18 cellular contexts compared by ENCODE assay signal in the genomic region with DNA sequence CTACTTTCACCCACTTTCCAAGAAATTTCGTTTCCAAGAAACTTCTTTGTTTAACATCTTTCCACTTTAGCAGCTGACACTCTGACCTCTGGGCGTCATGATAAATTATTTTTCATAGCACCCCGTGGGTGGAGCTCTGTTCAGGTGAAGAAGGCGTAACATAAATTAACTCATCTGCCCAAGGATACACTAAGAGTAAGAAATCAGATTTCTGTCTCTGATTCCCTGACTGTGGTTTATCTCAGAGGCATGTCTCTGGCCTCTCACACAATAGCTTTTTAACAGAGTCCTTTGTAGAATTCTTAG.
DNase-seq lines count a peak whose midpoint lies in the region; ATAC-seq, FAIRE-seq and TF ChIP-seq lines count a peak whose summit lies in the region.
"Had no signal": no experiment of that assay in that cellular context is flagged by ENCODE, and none has a peak within 500 bp of the region (broad histone marks: within the 10 kb centered on the region; RNA-seq: fewer than 3 reads in every experiment).

No MANE protein-coding gene starts in this region.

- H3K4me3 ChIP-seq in astrocyte (ENCODE audit: insufficient read depth, low read depth, low read length) (no peak overlapping the region), osteoblast (ENCODE audit: insufficient read depth, low read length) (no peak overlapping the region), adrenal gland (no peak overlapping the region)
- H3K4me3 ChIP-seq: cardiac muscle cell, esophagus muscularis mucosa, smooth muscle cell, transverse colon had no signal

- no peaks in the 10 kb centered on the region for H4K20me1 ChIP-seq in astrocyte (ENCODE audit: insufficient read depth, low read length)
- H4K20me1 ChIP-seq in osteoblast (ENCODE audit: insufficient read depth, low read length), result no peaks in the 10 kb centered on the region

- no peak overlapping the region for H3K4me3 Mint-ChIP-seq in astrocyte (ENCODE audit: unreplicated experiment)
- H3K4me3 Mint-ChIP-seq: neural crest cell; stimulated activated memory B cell treated with anti-CD40 and anti-IgM and Interleukin-4, amounts not matched to agents 10 μg/mL and 1 μg/mL and 100 μg/mL, for 72 hours had no signal

- no peaks in the 10 kb centered on the region for H3K9me3 Mint-ChIP-seq in astrocyte (ENCODE audit: unreplicated experiment)
- H3K9me3 Mint-ChIP-seq: neural crest cell; stimulated activated memory B cell treated with anti-CD40 and anti-IgM and Interleukin-4, amounts not matched to agents 10 μg/mL and 1 μg/mL and 100 μg/mL, for 72 hours had no signal

- no peak for TF ChIP-seq POLR2A in adrenal gland (IDR thresholded peaks at IDR 0.05)

- H3K36me3 ChIP-seq in astrocyte (ENCODE audit: insufficient read depth, low read length) (no peaks in the 10 kb centered on the region), osteoblast (ENCODE audit: insufficient read depth, low read length) (no peaks in the 10 kb centered on the region), adrenal gland (replicated peaks in 1 of 2) (no peaks in the 10 kb centered on the region)
- H3K36me3 ChIP-seq: cardiac muscle cell, esophagus muscularis mucosa, transverse colon had no signal

- no peaks in the 10 kb centered on the region for H3K79me2 ChIP-seq in astrocyte (ENCODE audit: insufficient read depth, low read length)
- H3K79me2 ChIP-seq in osteoblast (ENCODE audit: insufficient read depth, low read length), result no peaks in the 10 kb centered on the region

- no peak for FAIRE-seq in astrocyte (lab: Jason Lieb, UNC)
- FAIRE-seq: GM12892 had no signal

- peaks cover 8% of the 10 kb centered on the region for H3K4me1 ChIP-seq in astrocyte (ENCODE audit: insufficient read depth, low read length)
- H3K4me1 ChIP-seq in osteoblast (ENCODE audit: insufficient read depth, low read length), result peaks cover 15% of the 10 kb centered on the region
- H3K4me1 ChIP-seq in adrenal gland (replicated peaks in 1 of 2), result no peaks in the 10 kb centered on the region
- H3K4me1 ChIP-seq: esophagus muscularis mucosa, transverse colon had no signal

- no peaks in the 10 kb centered on the region for H3K4me1 Mint-ChIP-seq in astrocyte (ENCODE audit: low read depth, unreplicated experiment)
- H3K4me1 Mint-ChIP-seq: neural crest cell; stimulated activated memory B cell treated with anti-CD40 and anti-IgM and Interleukin-4, amounts not matched to agents 10 μg/mL and 1 μg/mL and 100 μg/mL, for 72 hours had no signal

- 67 to 74% (median 68%) methylated on average over 4 of the region's 4 CpGs for whole genome bisulfite sequencing in adrenal gland, 4 donors

- no peaks in the 10 kb centered on the region for H3K27me3 Mint-ChIP-seq in astrocyte (ENCODE audit: low read depth, unreplicated experiment)

- H3K36me3 Mint-ChIP-seq in astrocyte (ENCODE audit: low read depth, unreplicated experiment), result no peaks in the 10 kb centered on the region
- H3K36me3 Mint-ChIP-seq: stimulated activated memory B cell treated with anti-CD40 and anti-IgM and Interleukin-4, amounts not matched to agents 10 μg/mL and 1 μg/mL and 100 μg/mL, for 72 hours had no signal

- H3K27ac Mint-ChIP-seq in astrocyte (ENCODE audit: unreplicated experiment), result no peak overlapping the region
- H3K27ac Mint-ChIP-seq: stimulated activated memory B cell treated with anti-CD40 and anti-IgM and Interleukin-4, amounts not matched to agents 10 μg/mL and 1 μg/mL and 100 μg/mL, for 72 hours had no signal

- no peak for ATAC-seq in HG03520 (IDR thresholded peaks at IDR 0.05; ENCODE audit: unreplicated experiment)
- ATAC-seq: stimulated activated memory B cell treated with anti-CD40 and anti-IgM and Interleukin-4, amounts not matched to agents 10 μg/mL and 1 μg/mL and 100 μg/mL, for 72 hours had no signal

- H3K27me3 ChIP-seq in astrocyte (ENCODE audit: insufficient read depth, low read length), result no peaks in the 10 kb centered on the region
- H3K27me3 ChIP-seq in osteoblast (ENCODE audit: insufficient read depth, low read length), result no peaks in the 10 kb centered on the region
- no peaks in the 10 kb centered on the region for H3K27me3 ChIP-seq in adrenal gland
- H3K27me3 ChIP-seq: cardiac muscle cell, esophagus muscularis mucosa, transverse colon had no signal

- H3K4me2 ChIP-seq in astrocyte (ENCODE audit: low read length) (no peak overlapping the region), osteoblast (ENCODE audit: insufficient read depth, low read length) (no peak overlapping the region)

- no peak overlapping the region for H2AFZ ChIP-seq in astrocyte (ENCODE audit: low read depth, low read length)
- no peak overlapping the region for H2AFZ ChIP-seq in osteoblast (ENCODE audit: low read length)

- peak; percentile 2 for DNase-seq in activated CD4-positive, CD25-positive, alpha-beta regulatory T cell treated with anti-CD3 and anti-CD28 coated beads, Interleukin-2, amount 50 U/mL, for 16 hours (ENCODE audit: low read depth, low spot score)
- no peak for DNase-seq in activated CD4-positive, CD25-positive, alpha-beta regulatory T cell treated with anti-CD3 and anti-CD28 coated beads, Interleukin-2, amount 50 U/mL, for 72 hours
- DNase-seq in stimulated activated CD4-positive, alpha-beta T cell treated with anti-CD3 and anti-CD28 coated beads, Interleukin-1b, Interleukin-23, amount 100 ng/mL, for 48 hours, result peak; percentile 28
- DNase-seq in stimulated activated CD4-positive, alpha-beta T cell treated with anti-CD3 and anti-CD28 coated beads, Interleukin-4, amount 100 ng/mL, for 1 hour, result no peak
- DNase-seq in astrocyte (ENCODE audit: low read depth) (no peak), osteoblast (ENCODE audit: insufficient read length, low spot score, missing footprints) (no peak), adrenal gland (no peak)
- DNase-seq: 8988T, midbrain, NCI-H774, transverse colon had no signal

- TF ChIP-seq CTCF in astrocyte (IDR thresholded peaks at IDR 0.05; ENCODE audit: insufficient read depth, low read depth, low read length), result peak; percentile 0
- no peak for TF ChIP-seq CTCF in osteoblast (IDR thresholded peaks at IDR 0.05; ENCODE audit: extremely low read depth, low read depth, low read length)
- TF ChIP-seq CTCF in adrenal gland (IDR thresholded peaks at IDR 0.05), result no peak

- H3K9ac ChIP-seq in astrocyte (ENCODE audit: low read length), result peak overlapping the region; percentile 19

- H3K27ac ChIP-seq in astrocyte (ENCODE audit: low read depth, low read length) (peak overlapping the region; percentile 82), osteoblast (ENCODE audit: low read depth, low read length) (peak overlapping the region; percentile 78), adrenal gland (no peak overlapping the region)
- H3K27ac ChIP-seq: cardiac muscle cell, esophagus muscularis mucosa, transverse colon had no signal

- H3K9me3 ChIP-seq in astrocyte (ENCODE audit: insufficient read depth, low read depth, low read length), result no peaks in the 10 kb centered on the region
- no peaks in the 10 kb centered on the region for H3K9me3 ChIP-seq in osteoblast (ENCODE audit: low read depth, low read length)
- H3K9me3 ChIP-seq in adrenal gland (replicated peaks in 1 of 3), result no peaks in the 10 kb centered on the region
- H3K9me3 ChIP-seq: esophagus muscularis mucosa, transverse colon had no signal

- intact Hi-C loops in adrenal gland (cut with DNase I), result no loop called here

Comparison
In these comparisons a context has a peak if more than half of its experiments do, and no peak if none do; other contexts are left out.
1. DNase-seq: peak in activated CD4-positive, CD25-positive, alpha-beta regulatory T cell treated with anti-CD3 and anti-CD28 coated beads, Interleukin-2, amount 50 U/mL, for 16 hours (single experiment) and stimulated activated CD4-positive, alpha-beta T cell treated with anti-CD3 and anti-CD28 coated beads, Interleukin-1b, Interleukin-23, amount 100 ng/mL, for 48 hours (single experiment); none in activated CD4-positive, CD25-positive, alpha-beta regulatory T cell treated with anti-CD3 and anti-CD28 coated beads, Interleukin-2, amount 50 U/mL, for 72 hours (single experiment), stimulated activated CD4-positive, alpha-beta T cell treated with anti-CD3 and anti-CD28 coated beads, Interleukin-4, amount 100 ng/mL, for 1 hour (single experiment), astrocyte (single experiment), osteoblast (single experiment) and adrenal gland (0 of 7).
2. H3K27ac ChIP-seq: peak in astrocyte (single experiment) and osteoblast (single experiment); none in adrenal gland (0 of 5).